ENCODE assay signal across 6 cellular contexts in the genomic region with DNA sequence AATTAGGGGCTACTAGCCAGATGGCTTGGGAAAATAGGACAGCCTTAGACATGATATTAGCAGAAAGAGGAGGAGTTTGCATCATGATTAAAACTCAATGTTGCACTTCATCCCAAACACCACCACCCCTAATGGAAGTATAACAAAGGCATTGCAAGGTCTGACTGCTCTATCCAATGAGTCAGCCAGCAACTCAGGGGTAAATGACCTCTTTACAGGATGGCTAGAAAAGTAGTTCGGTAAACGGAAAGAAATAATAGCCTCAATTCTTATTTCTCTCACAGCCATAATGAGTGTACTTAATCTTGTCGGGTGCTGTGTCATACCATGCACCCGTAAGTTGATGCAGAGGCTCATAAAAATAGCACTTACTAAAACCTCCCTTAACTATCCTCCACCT.
A peak's percentile ranks its signal among the peaks of the same experiment; 100 is the strongest.
DNase-seq lines count a peak whose midpoint lies in the region; FAIRE-seq and TF ChIP-seq lines count a peak whose summit lies in the region.
"Not testable (repeated sequence)": the region's sequence is repeated elsewhere in the genome, so short reads cannot be mapped to it uniquely, and the experiment has no call there.

No MANE protein-coding gene starts in this region.

- H3K4me2 ChIP-seq in astrocyte (ENCODE audit: low read length): peak overlapping the region; percentile 50

- H3K27me3 Mint-ChIP-seq in astrocyte (ENCODE audit: low read depth, unreplicated experiment): not testable (repeated sequence)

- H3K4me1 Mint-ChIP-seq in astrocyte (ENCODE audit: low read depth, unreplicated experiment): not testable (repeated sequence)

- not testable (repeated sequence) for H3K27ac Mint-ChIP-seq in astrocyte (ENCODE audit: unreplicated experiment)

- H3K9me3 ChIP-seq in astrocyte (ENCODE audit: insufficient read depth, low read depth, low read length): not testable (repeated sequence)

- DNase-seq in A172 (ENCODE audit: low spot score) (peak; percentile 16), Daoy (ENCODE audit: low read depth) (peak; percentile 3), NCI-H69 (lab: John Stamatoyannopoulos, UW) (peak; percentile 9), astrocyte (ENCODE audit: low read depth) (peak; percentile 59), iris pigment epithelial cell (ENCODE audit: low read depth) (peak; percentile 8)
- not testable (repeated sequence) for DNase-seq in GM19239 (ENCODE audit: insufficient read length, low spot score)

- H3K79me2 ChIP-seq in astrocyte (ENCODE audit: insufficient read depth, low read length): peaks cover 14% of the 10 kb centered on the region

- not testable (repeated sequence) for H3K9ac ChIP-seq in astrocyte (ENCODE audit: low read length)

- H3K4me1 ChIP-seq in astrocyte (ENCODE audit: insufficient read depth, low read length): not testable (repeated sequence)

- H3K4me3 Mint-ChIP-seq in astrocyte (ENCODE audit: unreplicated experiment): not testable (repeated sequence)

- FAIRE-seq in GM19239 (lab: Jason Lieb, UNC): peak; percentile 37
- FAIRE-seq in astrocyte (lab: Jason Lieb, UNC): peak; percentile 87

- not testable (repeated sequence) for H4K20me1 ChIP-seq in astrocyte (ENCODE audit: insufficient read depth, low read length)

- H2AFZ ChIP-seq in astrocyte (ENCODE audit: low read depth, low read length): not testable (repeated sequence)

- TF ChIP-seq CTCF in astrocyte (IDR thresholded peaks at IDR 0.05; ENCODE audit: insufficient read depth, low read depth, low read length): not testable (repeated sequence)

- H3K36me3 ChIP-seq in astrocyte (ENCODE audit: insufficient read depth, low read length): not testable (repeated sequence)

- H3K4me3 ChIP-seq in astrocyte (ENCODE audit: insufficient read depth, low read depth, low read length): not testable (repeated sequence)

- not testable (repeated sequence) for H3K9me3 Mint-ChIP-seq in astrocyte (ENCODE audit: unreplicated experiment)

- H3K36me3 Mint-ChIP-seq in astrocyte (ENCODE audit: low read depth, unreplicated experiment): not testable (repeated sequence)

- not testable (repeated sequence) for H3K27me3 ChIP-seq in astrocyte (ENCODE audit: insufficient read depth, low read length)

- H3K27ac ChIP-seq in astrocyte (ENCODE audit: low read depth, low read length): not testable (repeated sequence)
